22 cellular contexts compared by ENCODE assay signal in genomic region chr17:78146881-78147280, GRCh38. TPM values are rescaled to one million over a fixed set of nuclear protein-coding genes. Genes with fewer than 3 reads are reported as not detected.
DNase-seq lines count a peak whose midpoint lies in the region; ATAC-seq, FAIRE-seq and TF ChIP-seq lines count a peak whose summit lies in the region.
"Had no signal": no experiment of that assay in that cellular context is flagged by ENCODE, and none has a peak within 500 bp of the region (broad histone marks: within the 10 kb centered on the region; RNA-seq: fewer than 3 reads in every experiment).

No MANE protein-coding gene starts in this region.

- POLR2A ChIA-PET in HepG2 (lab: Yijun Ruan, JAX): no interaction called here

- H3K36me3 ChIP-seq in HepG2 (replicated peaks in 1 of 2; ENCODE audit: control insufficient read depth in 1 of 2, insufficient read depth in 2 of 2, low read length in 2 of 2): no peaks in the 10 kb centered on the region
- no peaks in the 10 kb centered on the region for H3K36me3 ChIP-seq in right lobe of liver
- no peaks in the 10 kb centered on the region for H3K36me3 ChIP-seq in mucosa of rectum (ENCODE audit: control insufficient read depth in 2 of 2, insufficient read depth in 2 of 2, low read length in 2 of 2)
- no peaks in the 10 kb centered on the region for H3K36me3 ChIP-seq in upper lobe of right lung
- H3K36me3 ChIP-seq: breast epithelium, right atrium auricular region had no signal

- no peaks in the 10 kb centered on the region for H4K20me1 ChIP-seq in HepG2 (ENCODE audit: insufficient read depth, low read length)

- H3K4me3 ChIP-seq in HepG2 (replicated peaks in 1 of 3; ENCODE audit: insufficient read depth in 1 of 3, low read depth in 2 of 3, low read length in 3 of 3) (no peak overlapping the region; a peak in 1 of 6 replicates), right lobe of liver (no peak overlapping the region), mucosa of rectum (ENCODE audit: low read length in 2 of 2) (no peak overlapping the region), upper lobe of right lung (no peak overlapping the region), lower leg skin (ENCODE audit: low read depth, poor library complexity, severe bottlenecking) (no peak overlapping the region)
- H3K4me3 ChIP-seq: breast epithelium, heart left ventricle, right atrium auricular region, testis had no signal

- H3K36me3 Mint-ChIP-seq in T-helper 17 cell (ENCODE audit: low read depth): no peaks in the 10 kb centered on the region

- H3K9ac ChIP-seq in HepG2 (ENCODE audit: insufficient read depth, low read depth, low read length) (no peak overlapping the region), mucosa of rectum (ENCODE audit: low read depth in 1 of 2, low read length in 2 of 2) (peak overlapping the region in 1 of 2 donors; percentile 56)

- H3K79me2 ChIP-seq in HepG2 (ENCODE audit: insufficient read depth, low read length): no peaks in the 10 kb centered on the region

- no peak for TF ChIP-seq RAD21 in HepG2 (CRISPR knock-in tag; IDR thresholded peaks at IDR 0.05)

- in situ Hi-C loops in HepG2 (cut with HindIII; ENCODE audit: extremely low pct_ligation_motif_present, low pct_unique_long_range_greater_than_20kb): no loop called here

- peak overlapping the region; percentile 65 for H3K27ac Mint-ChIP-seq in T-helper 17 cell

- no peaks in the 10 kb centered on the region for H3K27me3 Mint-ChIP-seq in T-helper 17 cell
- H3K27me3 Mint-ChIP-seq: CD4-positive, alpha-beta memory T cell had no signal

- H3K27me3 ChIP-seq in HepG2 (ENCODE audit: control insufficient read depth in 1 of 2, insufficient read depth in 2 of 2, low read length in 2 of 2) (peaks cover 4 to 20% of the 10 kb centered on the region in 2 experiments; a peak in 3 of 5 replicates), right lobe of liver (no peaks in the 10 kb centered on the region), mucosa of rectum (ENCODE audit: control insufficient read depth in 2 of 2, insufficient read depth in 2 of 2, low read length in 2 of 2) (no peaks in the 10 kb centered on the region), upper lobe of right lung (no peaks in the 10 kb centered on the region)
- H3K27me3 ChIP-seq: breast epithelium, heart left ventricle, right atrium auricular region, testis had no signal

- TF ChIP-seq POLR2A in HepG2 (IDR thresholded peaks at IDR 0.05; ENCODE audit: insufficient read depth in 1 of 2, low read depth in 2 of 2, low read length in 2 of 2) (no peak), right lobe of liver (IDR thresholded peaks at IDR 0.05) (no peak), lower leg skin (IDR thresholded peaks at IDR 0.05) (no peak)

- TF ChIP-seq EP300 in HepG2 (IDR thresholded peaks at IDR 0.05; ENCODE audit: low read depth in 2 of 2, low read length in 2 of 2): no peak
- TF ChIP-seq EP300 in HepG2 (CRISPR knock-in tag; IDR thresholded peaks at IDR 0.05; ENCODE audit: borderline replicate concordance): no peak

- CTCF ChIA-PET in HepG2 (lab: Yijun Ruan, JAX; ENCODE audit: low intra/inter-chr PET ratio, low total read pairs): no interaction called here

- no peak for ATAC-seq in HepG2
- no peak for ATAC-seq in right lobe of liver
- ATAC-seq in T-helper 17 cell: no peak
- no peak for ATAC-seq in upper lobe of right lung
- ATAC-seq in HG02840 (IDR thresholded peaks at IDR 0.05; ENCODE audit: low FRiP score, unreplicated experiment): no peak
- ATAC-seq: HCT116, heart left ventricle, left ventricle myocardium superior had no signal

- no peak for FAIRE-seq in HepG2 (lab: Jason Lieb, UNC)

- 59% methylated on average over 5 of the region's 6 CpGs for WGBS in HepG2 (ENCODE audit: low lambda C conversion rate)
- WGBS in right lobe of liver (ENCODE audit: insufficient coverage, low coverage, low lambda C conversion rate, missing lambda C conversion rate): 100% methylated on average over 2 of the region's 6 CpGs
- WGBS in lower leg skin, 2 donors: 81 to 89% methylated on average over 5 to 6 of the region's 6 CpGs

- no peak overlapping the region for H3K4me3 Mint-ChIP-seq in T-helper 17 cell
- H3K4me3 Mint-ChIP-seq: CD4-positive, alpha-beta memory T cell had no signal

- DNase-seq in HepG2 (ENCODE audit: low spot score): no peak
- no peak for DNase-seq in right lobe of liver
- no peak for DNase-seq in T-helper 17 cell
- DNase-seq in upper lobe of right lung: no peak
- DNase-seq in iPS-NIHi7 (ENCODE audit: extremely low spot score): no peak
- no peak for DNase-seq in lower leg skin (ENCODE audit: low spot score in 2 of 2)
- DNase-seq: ACHN; CD4-positive, alpha-beta memory T cell; DMS79 treated with DMSO at 0.1 percent for 48 hours; heart left ventricle; left ventricle myocardium superior; NCI-H1105 treated with DMSO at 0.1 percent for 48 hours; NCI-H524; T1000; testis had no signal

- H3K4me1 ChIP-seq in HepG2 (ENCODE audit: insufficient read depth, low read length) (peaks cover 89% of the 10 kb centered on the region), right lobe of liver (peaks cover 0 to 31% (median 4%) of the 10 kb centered on the region in 4 donors), mucosa of rectum (ENCODE audit: control insufficient read depth in 2 of 2, insufficient read depth in 2 of 2, low read length in 2 of 2) (peaks cover 62 to 63% of the 10 kb centered on the region in 2 donors), upper lobe of right lung (peaks cover 30% of the 10 kb centered on the region)

- peaks cover 15% of the 10 kb centered on the region for H3K4me1 Mint-ChIP-seq in T-helper 17 cell

- no peak overlapping the region for H2AFZ ChIP-seq in HepG2 (ENCODE audit: low read length)

- TF ChIP-seq CTCF in HepG2 (CRISPR knock-in tag; IDR thresholded peaks at IDR 0.05) (no peak), right lobe of liver (IDR thresholded peaks at IDR 0.05) (no peak), upper lobe of right lung (IDR thresholded peaks at IDR 0.05) (no peak), lower leg skin (IDR thresholded peaks at IDR 0.05) (no peak)

- intact Hi-C loops in HepG2 (cut with micrococcal nuclease; ENCODE audit: unreplicated experiment): no loop called here
- intact Hi-C loops in right lobe of liver (cut with DNase I): no loop called here
- intact Hi-C loops in upper lobe of right lung (cut with DNase I): no loop called here
- intact Hi-C loops in lower leg skin (cut with DNase I; ENCODE audit: low total_unique reads): no loop called here

- H3K9me3 ChIP-seq in HepG2 (ENCODE audit: low read length) (no peaks in the 10 kb centered on the region), right lobe of liver (no peaks in the 10 kb centered on the region), T-helper 17 cell (ENCODE audit: control insufficient read depth, low read length, poor library complexity, severe bottlenecking) (no peaks in the 10 kb centered on the region), mucosa of rectum (ENCODE audit: control insufficient read depth in 2 of 2, low read length in 2 of 2) (no peaks in the 10 kb centered on the region), upper lobe of right lung (no peaks in the 10 kb centered on the region)
- H3K9me3 ChIP-seq: breast epithelium, heart left ventricle, right atrium auricular region, testis had no signal

- no TSS peak for BruUV-seq in HepG2 (replicated peaks; lab: Mats Ljungman, UMichigan)

- no peak overlapping the region for H3K27ac ChIP-seq in HepG2 (ENCODE audit: extremely low read length, insufficient read depth, low read length)
- no peak overlapping the region for H3K27ac ChIP-seq in right lobe of liver
- peak overlapping the region; percentile 45 to 52 for H3K27ac ChIP-seq in mucosa of rectum (ENCODE audit: low read depth in 2 of 2, low read length in 2 of 2)
- H3K27ac ChIP-seq in upper lobe of right lung: peak overlapping the region; percentile 11
- H3K27ac ChIP-seq: heart left ventricle, right atrium auricular region, testis had no signal

- H3K4me2 ChIP-seq in HepG2 (ENCODE audit: low read depth, low read length): peak overlapping the region; percentile 86; the same call in 1 of the 2 replicates

RNA-seq across cellular contexts. Expression of gene C17orf99, which starts 0.7 kb away (rescaled TPM):
- 0.22 and 1.7 TPM in 2 replicates for total RNA-seq in HepG2 (2016; rRNA removed; fragmentation: Illumina TruSeq; extraction: Trizol)
- total RNA-seq in HepG2 (2016; cell fraction: cytosol; rRNA removed; fragmentation: Illumina TruSeq; extraction: Trizol; ENCODE audit: low read depth): 0.51 and 0.88 TPM in 2 replicates
- 0.84 and 0.86 TPM in 2 replicates for total RNA-seq in HepG2 (2016; cell fraction: insoluble cytoplasmic fraction; rRNA removed; fragmentation: Illumina TruSeq; extraction: Trizol)
- 1.1 and 1.2 TPM in 2 replicates for total RNA-seq in HepG2 (2016; cell fraction: membrane; rRNA removed; fragmentation: Illumina TruSeq; extraction: Trizol)
- total RNA-seq in HepG2 (2016; cell fraction: nucleus; rRNA removed; fragmentation: Illumina TruSeq; extraction: Trizol): 0.38 and 2.4 TPM in 2 replicates
- 1.9 and 2.8 TPM in 2 replicates for polyA plus RNA-seq in HepG2 (2011; rRNA removed)
- polyA plus RNA-seq in HepG2 (2011; cell fraction: cytosol; rRNA removed): 1.1 and 1.8 TPM in 2 replicates
- polyA plus RNA-seq in HepG2 (2011; cell fraction: nucleus; rRNA removed): 5.8 and 10.0 TPM in 2 replicates
- 1.5 and 2.2 TPM in 2 replicates for polyA plus RNA-seq in HepG2 (2012)
- polyA plus RNA-seq in HepG2 (2016; cell fraction: cytosol; fragmentation: Illumina TruSeq; extraction: Trizol; ENCODE audit: low read depth): 0.23 and 0.46 TPM in 2 replicates
- polyA plus RNA-seq in HepG2 (2016; cell fraction: insoluble cytoplasmic fraction; fragmentation: Illumina TruSeq; extraction: Trizol; ENCODE audit: low read depth): 0.60 TPM in 1 of 2 replicates, not detected in the other
- 0.59 and 1.1 TPM in 2 replicates for polyA plus RNA-seq in HepG2 (2016; cell fraction: membrane; fragmentation: Illumina TruSeq; extraction: Trizol; ENCODE audit: low read depth)
- 2.4 and 2.9 TPM in 2 replicates for polyA plus RNA-seq in HepG2 (2016; cell fraction: nucleus; fragmentation: Illumina TruSeq; extraction: Trizol; ENCODE audit: insufficient read depth, low read depth)
- 0.72 TPM in 1 of 2 replicates, not detected in the other for polyA minus RNA-seq in HepG2 (2011; rRNA and poly(A)+ RNA removed; ENCODE audit: low replicate concordance)
- not detected in 2 replicates for polyA minus RNA-seq in HepG2 (2011; cell fraction: cytosol; rRNA and poly(A)+ RNA removed)
- polyA minus RNA-seq in HepG2 (2011; cell fraction: nucleus; rRNA and poly(A)+ RNA removed): 1.5 and 3.1 TPM in 2 replicates
- total RNA-seq in right lobe of liver: not detected
- not detected for total RNA-seq in T-helper 17 cell
- not detected for total RNA-seq in upper lobe of right lung
- 1 to 10 TPM in 1 of 4 donors, under 1 TPM in 3; 0.42 to 1.6 (median 0.62) TPM for total RNA-seq in lower leg skin
- total RNA-seq: breast epithelium; CD4-positive, alpha-beta memory T cell; heart left ventricle; left ventricle myocardium superior; omental fat pad; right atrium auricular region had no signal
- polyA plus RNA-seq: adipose tissue; CD4-positive, alpha-beta memory T cell; heart left ventricle had no signal

RNA-seq across cellular contexts. Expression of gene TMC8, which starts 16.3 kb away (rescaled TPM):
- 0.08 and 0.53 TPM in 2 replicates for total RNA-seq in HepG2 (2016; rRNA removed; fragmentation: Illumina TruSeq; extraction: Trizol)
- total RNA-seq in HepG2 (2016; cell fraction: cytosol; rRNA removed; fragmentation: Illumina TruSeq; extraction: Trizol; ENCODE audit: low read depth): 0.09 and 0.61 TPM in 2 replicates
- total RNA-seq in HepG2 (2016; cell fraction: insoluble cytoplasmic fraction; rRNA removed; fragmentation: Illumina TruSeq; extraction: Trizol): 0.04 and 0.65 TPM in 2 replicates
- total RNA-seq in HepG2 (2016; cell fraction: membrane; rRNA removed; fragmentation: Illumina TruSeq; extraction: Trizol): 0.83 TPM in 2 replicates
- 0.85 and 1.9 TPM in 2 replicates for total RNA-seq in HepG2 (2016; cell fraction: nucleus; rRNA removed; fragmentation: Illumina TruSeq; extraction: Trizol)
- polyA plus RNA-seq in HepG2 (2011; rRNA removed): 7.8 and 11.1 TPM in 2 replicates
- 5.7 and 7.7 TPM in 2 replicates for polyA plus RNA-seq in HepG2 (2011; cell fraction: cytosol; rRNA removed)
- polyA plus RNA-seq in HepG2 (2011; cell fraction: nucleus; rRNA removed): 35.7 and 61.8 TPM in 2 replicates
- 5.3 and 8.8 TPM in 2 replicates for polyA plus RNA-seq in HepG2 (2012)
- polyA plus RNA-seq in HepG2 (2016; cell fraction: cytosol; fragmentation: Illumina TruSeq; extraction: Trizol; ENCODE audit: low read depth): 0.12 TPM in 1 of 2 replicates, not detected in the other
- 0.13 and 0.74 TPM in 2 replicates for polyA plus RNA-seq in HepG2 (2016; cell fraction: insoluble cytoplasmic fraction; fragmentation: Illumina TruSeq; extraction: Trizol; ENCODE audit: low read depth)
- 0.10 and 0.13 TPM in 2 replicates for polyA plus RNA-seq in HepG2 (2016; cell fraction: membrane; fragmentation: Illumina TruSeq; extraction: Trizol; ENCODE audit: low read depth)
- polyA plus RNA-seq in HepG2 (2016; cell fraction: nucleus; fragmentation: Illumina TruSeq; extraction: Trizol; ENCODE audit: insufficient read depth, low read depth): 0.76 and 1.7 TPM in 2 replicates
- 0.51 and 13.2 TPM in 2 replicates for polyA minus RNA-seq in HepG2 (2011; rRNA and poly(A)+ RNA removed; ENCODE audit: low replicate concordance)
- 4.5 and 4.8 TPM in 2 replicates for polyA minus RNA-seq in HepG2 (2011; cell fraction: cytosol; rRNA and poly(A)+ RNA removed)
- 12.2 and 14.3 TPM in 2 replicates for polyA minus RNA-seq in HepG2 (2011; cell fraction: nucleus; rRNA and poly(A)+ RNA removed)
- total RNA-seq in right lobe of liver: 1 to 10 TPM; 2.4 to 7.2 (median 4.8) TPM
- total RNA-seq in T-helper 17 cell: 100 to 1,000 TPM; 352 to 481 TPM
- total RNA-seq in upper lobe of right lung: 26.6 TPM
- 1 to 10 TPM; 1.5 to 2.7 (median 1.7) TPM for total RNA-seq in lower leg skin

RNA-seq across cellular contexts. Expression of gene TMC6, which starts 18.3 kb away (rescaled TPM):
- total RNA-seq in HepG2 (2016; rRNA removed; fragmentation: Illumina TruSeq; extraction: Trizol): 20.4 and 48.4 TPM in 2 replicates
- total RNA-seq in HepG2 (2016; cell fraction: cytosol; rRNA removed; fragmentation: Illumina TruSeq; extraction: Trizol; ENCODE audit: low read depth): 21.4 and 23.6 TPM in 2 replicates
- 19.7 and 47.9 TPM in 2 replicates for total RNA-seq in HepG2 (2016; cell fraction: insoluble cytoplasmic fraction; rRNA removed; fragmentation: Illumina TruSeq; extraction: Trizol)
- total RNA-seq in HepG2 (2016; cell fraction: membrane; rRNA removed; fragmentation: Illumina TruSeq; extraction: Trizol): 29.0 and 34.4 TPM in 2 replicates
- total RNA-seq in HepG2 (2016; cell fraction: nucleus; rRNA removed; fragmentation: Illumina TruSeq; extraction: Trizol): 47.2 and 55.0 TPM in 2 replicates
- 99.1 and 118 TPM in 2 replicates for polyA plus RNA-seq in HepG2 (2011; rRNA removed)
- 42.4 and 70.8 TPM in 2 replicates for polyA plus RNA-seq in HepG2 (2011; cell fraction: cytosol; rRNA removed)
- polyA plus RNA-seq in HepG2 (2011; cell fraction: nucleus; rRNA removed): 648 and 982 TPM in 2 replicates
- 45.7 and 50.3 TPM in 2 replicates for polyA plus RNA-seq in HepG2 (2012)
- polyA plus RNA-seq in HepG2 (2016; cell fraction: cytosol; fragmentation: Illumina TruSeq; extraction: Trizol; ENCODE audit: low read depth): 8.9 and 10.6 TPM in 2 replicates
- polyA plus RNA-seq in HepG2 (2016; cell fraction: insoluble cytoplasmic fraction; fragmentation: Illumina TruSeq; extraction: Trizol; ENCODE audit: low read depth): 16.1 and 17.9 TPM in 2 replicates
- 18.2 and 19.0 TPM in 2 replicates for polyA plus RNA-seq in HepG2 (2016; cell fraction: membrane; fragmentation: Illumina TruSeq; extraction: Trizol; ENCODE audit: low read depth)
- 126 and 147 TPM in 2 replicates for polyA plus RNA-seq in HepG2 (2016; cell fraction: nucleus; fragmentation: Illumina TruSeq; extraction: Trizol; ENCODE audit: insufficient read depth, low read depth)
- 23.3 and 152 TPM in 2 replicates for polyA minus RNA-seq in HepG2 (2011; rRNA and poly(A)+ RNA removed; ENCODE audit: low replicate concordance)
- 48.9 and 63.1 TPM in 2 replicates for polyA minus RNA-seq in HepG2 (2011; cell fraction: cytosol; rRNA and poly(A)+ RNA removed)
- polyA minus RNA-seq in HepG2 (2011; cell fraction: nucleus; rRNA and poly(A)+ RNA removed): 92.6 and 109 TPM in 2 replicates
- total RNA-seq in right lobe of liver: 10 to 100 TPM; 10.9 to 24.7 (median 15.7) TPM
- 100 to 1,000 TPM; 609 to 822 TPM for total RNA-seq in T-helper 17 cell
- 176 TPM for total RNA-seq in upper lobe of right lung
- 10 to 100 TPM; 31.6 to 44.8 (median 39.0) TPM for total RNA-seq in lower leg skin

RNA-seq across cellular contexts. Expression of gene SYNGR2, which starts 21.5 kb away (rescaled TPM):
- total RNA-seq in HepG2 (2016; rRNA removed; fragmentation: Illumina TruSeq; extraction: Trizol): 28.7 and 46.7 TPM in 2 replicates
- total RNA-seq in HepG2 (2016; cell fraction: cytosol; rRNA removed; fragmentation: Illumina TruSeq; extraction: Trizol; ENCODE audit: low read depth): 15.8 and 18.7 TPM in 2 replicates
- 21.7 and 51.0 TPM in 2 replicates for total RNA-seq in HepG2 (2016; cell fraction: insoluble cytoplasmic fraction; rRNA removed; fragmentation: Illumina TruSeq; extraction: Trizol)
- 31.9 and 34.8 TPM in 2 replicates for total RNA-seq in HepG2 (2016; cell fraction: membrane; rRNA removed; fragmentation: Illumina TruSeq; extraction: Trizol)
- 43.0 and 51.6 TPM in 2 replicates for total RNA-seq in HepG2 (2016; cell fraction: nucleus; rRNA removed; fragmentation: Illumina TruSeq; extraction: Trizol)
- 170 and 192 TPM in 2 replicates for polyA plus RNA-seq in HepG2 (2011; rRNA removed)
- 200 and 244 TPM in 2 replicates for polyA plus RNA-seq in HepG2 (2011; cell fraction: cytosol; rRNA removed)
- polyA plus RNA-seq in HepG2 (2011; cell fraction: nucleus; rRNA removed): 116 and 129 TPM in 2 replicates
- 52.7 and 59.2 TPM in 2 replicates for polyA plus RNA-seq in HepG2 (2012)
- polyA plus RNA-seq in HepG2 (2016; cell fraction: cytosol; fragmentation: Illumina TruSeq; extraction: Trizol; ENCODE audit: low read depth): 35.1 and 40.6 TPM in 2 replicates
- 52.5 and 60.0 TPM in 2 replicates for polyA plus RNA-seq in HepG2 (2016; cell fraction: insoluble cytoplasmic fraction; fragmentation: Illumina TruSeq; extraction: Trizol; ENCODE audit: low read depth)
- polyA plus RNA-seq in HepG2 (2016; cell fraction: membrane; fragmentation: Illumina TruSeq; extraction: Trizol; ENCODE audit: low read depth): 62.1 and 68.8 TPM in 2 replicates
- polyA plus RNA-seq in HepG2 (2016; cell fraction: nucleus; fragmentation: Illumina TruSeq; extraction: Trizol; ENCODE audit: insufficient read depth, low read depth): 160 and 166 TPM in 2 replicates
- polyA minus RNA-seq in HepG2 (2011; rRNA and poly(A)+ RNA removed; ENCODE audit: low replicate concordance): 231 and 401 TPM in 2 replicates
- polyA minus RNA-seq in HepG2 (2011; cell fraction: cytosol; rRNA and poly(A)+ RNA removed): 73.3 and 75.3 TPM in 2 replicates
- polyA minus RNA-seq in HepG2 (2011; cell fraction: nucleus; rRNA and poly(A)+ RNA removed): 23.0 and 28.7 TPM in 2 replicates
- 10 to 100 TPM; 43.3 to 55.8 (median 50.4) TPM for total RNA-seq in right lobe of liver
- 10 to 100 TPM; 49.5 to 68.1 TPM for total RNA-seq in T-helper 17 cell
- total RNA-seq in upper lobe of right lung: 206 TPM
- 100 to 1,000 TPM in 3 of 4 donors, 10 to 100 TPM in 1; 97.9 to 169 (median 144) TPM for total RNA-seq in lower leg skin

RNA-seq across cellular contexts. Expression of gene TK1, which starts 40.0 kb away (rescaled TPM):
- total RNA-seq in HepG2 (2016; rRNA removed; fragmentation: Illumina TruSeq; extraction: Trizol): 96.0 and 114 TPM in 2 replicates
- total RNA-seq in HepG2 (2016; cell fraction: cytosol; rRNA removed; fragmentation: Illumina TruSeq; extraction: Trizol; ENCODE audit: low read depth): 20.1 and 22.9 TPM in 2 replicates
- 95.6 and 109 TPM in 2 replicates for total RNA-seq in HepG2 (2016; cell fraction: insoluble cytoplasmic fraction; rRNA removed; fragmentation: Illumina TruSeq; extraction: Trizol)
- total RNA-seq in HepG2 (2016; cell fraction: membrane; rRNA removed; fragmentation: Illumina TruSeq; extraction: Trizol): 30.2 and 33.7 TPM in 2 replicates
- 38.0 and 39.0 TPM in 2 replicates for total RNA-seq in HepG2 (2016; cell fraction: nucleus; rRNA removed; fragmentation: Illumina TruSeq; extraction: Trizol)
- 33.2 and 45.0 TPM in 2 replicates for polyA plus RNA-seq in HepG2 (2011; rRNA removed)
- 36.3 and 78.7 TPM in 2 replicates for polyA plus RNA-seq in HepG2 (2011; cell fraction: cytosol; rRNA removed)
- polyA plus RNA-seq in HepG2 (2011; cell fraction: nucleus; rRNA removed): 27.9 and 41.4 TPM in 2 replicates
- polyA plus RNA-seq in HepG2 (2012): 15.9 and 24.5 TPM in 2 replicates
- 18.4 and 18.5 TPM in 2 replicates for polyA plus RNA-seq in HepG2 (2016; cell fraction: cytosol; fragmentation: Illumina TruSeq; extraction: Trizol; ENCODE audit: low read depth)
- polyA plus RNA-seq in HepG2 (2016; cell fraction: insoluble cytoplasmic fraction; fragmentation: Illumina TruSeq; extraction: Trizol; ENCODE audit: low read depth): 130 and 138 TPM in 2 replicates
- polyA plus RNA-seq in HepG2 (2016; cell fraction: membrane; fragmentation: Illumina TruSeq; extraction: Trizol; ENCODE audit: low read depth): 21.2 and 23.8 TPM in 2 replicates
- 61.0 and 63.4 TPM in 2 replicates for polyA plus RNA-seq in HepG2 (2016; cell fraction: nucleus; fragmentation: Illumina TruSeq; extraction: Trizol; ENCODE audit: insufficient read depth, low read depth)
- 74.6 and 146 TPM in 2 replicates for polyA minus RNA-seq in HepG2 (2011; rRNA and poly(A)+ RNA removed; ENCODE audit: low replicate concordance)
- 21.4 and 38.3 TPM in 2 replicates for polyA minus RNA-seq in HepG2 (2011; cell fraction: cytosol; rRNA and poly(A)+ RNA removed)
- polyA minus RNA-seq in HepG2 (2011; cell fraction: nucleus; rRNA and poly(A)+ RNA removed): 10.7 and 15.2 TPM in 2 replicates
- total RNA-seq in right lobe of liver: 1 to 10 TPM; 2.1 to 8.3 (median 4.7) TPM
- 1 to 10 TPM in 1 of 2 donors, under 1 TPM in 1; 0.42 to 1.2 TPM for total RNA-seq in T-helper 17 cell
- total RNA-seq in upper lobe of right lung: 3.3 TPM
- 1 to 10 TPM; 1.7 to 4.1 (median 2.9) TPM for total RNA-seq in lower leg skin

Comparison
In these comparisons a context has a peak if more than half of its experiments do, and no peak if none do; other contexts are left out.
1. H3K27ac ChIP-seq: peak in mucosa of rectum (2 of 2) and upper lobe of right lung (single experiment); none in HepG2 (single experiment) and right lobe of liver (0 of 3).
2. RNA of gene TMC8, which starts 16.3 kb away (total RNA-seq): 352 to 481 TPM in T-helper 17 cell; 26.6 TPM in upper lobe of right lung (single experiment), 2.4 to 7.2 TPM in right lobe of liver, 1.5 to 2.7 TPM in lower leg skin and 0.04 to 1.9 TPM in HepG2; every median in the first group is over 10 times any median in the second.